24 cellular contexts compared by ENCODE assay signal in the genomic region with DNA sequence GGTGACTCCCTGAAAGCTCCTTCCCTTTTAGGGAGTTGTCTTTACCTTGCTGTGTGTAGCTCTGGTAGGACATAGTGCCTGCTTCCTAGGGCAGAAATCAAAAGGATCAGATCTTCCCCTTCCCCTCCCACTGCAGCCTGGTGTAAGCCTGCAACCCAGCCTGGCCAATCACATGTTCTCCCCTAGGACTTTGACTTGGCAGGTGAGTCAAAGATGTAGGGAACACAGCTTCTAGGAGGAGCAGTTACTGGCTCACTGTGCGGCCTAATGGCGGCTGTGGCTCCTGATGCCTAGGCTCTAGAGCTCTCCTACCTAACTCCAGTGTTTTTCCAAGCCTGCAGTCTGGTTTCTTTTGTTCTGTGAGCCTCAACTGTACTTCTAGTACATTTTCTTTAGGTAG.
A peak's percentile ranks its signal among the peaks of the same experiment; 100 is the strongest.
DNase-seq lines count a peak whose midpoint lies in the region; ATAC-seq and TF ChIP-seq lines count a peak whose summit lies in the region.
"Had no signal": no experiment of that assay in that cellular context is flagged by ENCODE, and none has a peak within 500 bp of the region (broad histone marks: within the 10 kb centered on the region; RNA-seq: fewer than 3 reads in every experiment).

No MANE protein-coding gene starts in this region.

- H3K36me3 Mint-ChIP-seq in glutamatergic neuron (ENCODE audit: unreplicated experiment), result peaks cover 22% of the 10 kb centered on the region
- H3K36me3 Mint-ChIP-seq: CD14-positive monocyte; CD8-positive, alpha-beta memory T cell had no signal

- peaks cover 13% of the 10 kb centered on the region for H3K9me3 Mint-ChIP-seq in glutamatergic neuron (ENCODE audit: unreplicated experiment)
- H3K9me3 Mint-ChIP-seq: CD4-positive, alpha-beta T cell had no signal

- ATAC-seq in Right ventricle myocardium superior (ENCODE audit: poor library complexity) (no peak), mucosa of descending colon (peak; percentile 86), HG02852 (IDR thresholded peaks at IDR 0.05; ENCODE audit: unreplicated experiment) (no peak), HG03135 (IDR thresholded peaks at IDR 0.05; ENCODE audit: unreplicated experiment) (no peak)
- ATAC-seq: A549 had no signal

- H3K27ac ChIP-seq in cardiac muscle cell (peak overlapping the region; percentile 72), transverse colon (no peak overlapping the region)
- H3K27ac ChIP-seq: A549; BLaER1 treated with 17β-estradiol and CSF1 and Interleukin-3, amounts not matched to agents 10 nM and 100 nM had no signal

- H3K27me3 ChIP-seq in cardiac muscle cell (no peaks in the 10 kb centered on the region), transverse colon (no peaks in the 10 kb centered on the region)
- H3K27me3 ChIP-seq: BE2C; BLaER1 treated with 17β-estradiol and CSF1 and Interleukin-3, amounts not matched to agents 10 nM and 100 nM had no signal

- H3K4me3 ChIP-seq in cardiac muscle cell (no peak overlapping the region), mucosa of descending colon (no peak overlapping the region), transverse colon (no peak overlapping the region)
- H3K4me3 ChIP-seq: A549; BLaER1 treated with 17β-estradiol and CSF1 and Interleukin-3, amounts not matched to agents 10 nM and 100 nM; HAP-1 had no signal

- no peaks in the 10 kb centered on the region for H3K9me3 ChIP-seq in cardiac muscle cell (ENCODE audit: low read depth)
- no peaks in the 10 kb centered on the region for H3K9me3 ChIP-seq in mucosa of descending colon
- no peaks in the 10 kb centered on the region for H3K9me3 ChIP-seq in transverse colon
- H3K9me3 ChIP-seq: A549, BE2C, HAP-1 had no signal

- H3K27ac Mint-ChIP-seq in glutamatergic neuron (ENCODE audit: unreplicated experiment), result peak overlapping the region; percentile 43
- H3K27ac Mint-ChIP-seq: CD14-positive monocyte; CD4-positive, alpha-beta T cell; HFFc6 had no signal

- TF ChIP-seq EP300 in transverse colon (IDR thresholded peaks at IDR 0.05; ENCODE audit: low read depth), result no peak

- H3K36me3 ChIP-seq in cardiac muscle cell (no peaks in the 10 kb centered on the region), mucosa of descending colon (ENCODE audit: low read depth) (no peaks in the 10 kb centered on the region), transverse colon (no peaks in the 10 kb centered on the region)
- H3K36me3 ChIP-seq: HAP-1 had no signal

- H3K4me1 ChIP-seq in cardiac muscle cell (ENCODE audit: low read depth), result peaks cover 9% of the 10 kb centered on the region
- H3K4me1 ChIP-seq in mucosa of descending colon (ENCODE audit: low read depth), result peaks cover 1% of the 10 kb centered on the region
- H3K4me1 ChIP-seq in transverse colon, result peaks cover 0 to 4% (median 0%) of the 10 kb centered on the region in 4 donors
- H3K4me1 ChIP-seq: BLaER1 treated with 17β-estradiol and CSF1 and Interleukin-3, amounts not matched to agents 10 nM and 100 nM; HAP-1 had no signal

- DNase-seq in cardiac muscle cell (ENCODE audit: low read depth in 1 of 2, low spot score in 1 of 2), result no peak
- DNase-seq in Right ventricle myocardium superior, result no peak
- DNase-seq in glutamatergic neuron, result no peak
- no peak for DNase-seq in mucosa of descending colon
- DNase-seq in transverse colon, result peak; percentile 25
- DNase-seq in head of caudate nucleus, result no peak
- DNase-seq: 8988T; ACHN; AML-193; BE2C; CD4-positive, alpha-beta T cell; CD8-positive, alpha-beta memory T cell; DMS 273 treated with DMSO at 0.1 percent for 48 hours; DMS53; DMS79 treated with DMSO at 0.1 percent for 48 hours; GF-D8; GOT3; HFFc6 had no signal

- WGBS in transverse colon (ENCODE audit: low coverage in 1 of 2), 2 donors, result 92% methylated on average over 2 of the region's 2 CpGs; no CpG with 5 or more reads in 1 of the 2 donors

- in situ Hi-C loops in transverse colon (cut with MboI; ENCODE audit: low pct_ligation_motif_present in 1 of 4, low pct_unique_long_range_greater_than_20kb in 1 of 4, low sequenced_read_pairs in 3 of 4), result no loop called here

- no peak for TF ChIP-seq POLR2A in transverse colon (IDR thresholded peaks at IDR 0.05)

- no peak overlapping the region for H3K4me3 Mint-ChIP-seq in glutamatergic neuron (ENCODE audit: unreplicated experiment)
- H3K4me3 Mint-ChIP-seq: CD14-positive monocyte; CD4-positive, alpha-beta T cell; CD8-positive, alpha-beta memory T cell; HFFc6 had no signal

- peaks cover 8% of the 10 kb centered on the region for H3K27me3 Mint-ChIP-seq in glutamatergic neuron (ENCODE audit: unreplicated experiment)
- H3K27me3 Mint-ChIP-seq: CD4-positive, alpha-beta T cell had no signal

- intact Hi-C loops in Right ventricle myocardium superior (cut with DNase I), result no loop called here
- intact Hi-C loops in mucosa of descending colon (cut with DNase I, micrococcal nuclease), result no loop called here
- intact Hi-C loops in transverse colon (cut with DNase I; ENCODE audit: low total_unique reads), result no loop called here
- intact Hi-C loops in head of caudate nucleus (cut with DNase I), result no loop called here

- no peak for TF ChIP-seq CTCF in cardiac muscle cell (IDR thresholded peaks at IDR 0.05; ENCODE audit: low read depth, low read length)
- TF ChIP-seq CTCF in glutamatergic neuron (IDR thresholded peaks at IDR 0.05; ENCODE audit: partially characterized antibody, unreplicated experiment), result no peak
- no peak for TF ChIP-seq CTCF in mucosa of descending colon (IDR thresholded peaks at IDR 0.05)
- no peak for TF ChIP-seq CTCF in transverse colon (IDR thresholded peaks at IDR 0.05)

- peaks cover 10% of the 10 kb centered on the region for H3K4me1 Mint-ChIP-seq in glutamatergic neuron (ENCODE audit: low read depth, unreplicated experiment)
- H3K4me1 Mint-ChIP-seq: CD14-positive monocyte; CD8-positive, alpha-beta memory T cell had no signal
